In genomic region chr10:11875183-11875498, GRCh38 we compare ENCODE assay signal across 10 cellular contexts. TPM values are rescaled to one million over a fixed set of nuclear protein-coding genes. Genes with fewer than 3 reads are reported as not detected.
A peak's percentile ranks its signal among the peaks of the same experiment; 100 is the strongest.
DNase-seq lines count a peak whose midpoint lies in the region; ATAC-seq and TF ChIP-seq lines count a peak whose summit lies in the region.
"Had no signal": no experiment of that assay in that cellular context is flagged by ENCODE, and none has a peak within 500 bp of the region (broad histone marks: within the 10 kb centered on the region; RNA-seq: fewer than 3 reads in every experiment).

No MANE protein-coding gene starts in this region.

- H3K4me3 ChIP-seq in HEK293 (ENCODE audit: low read depth, low read length) = no peak overlapping the region
- H3K4me3 ChIP-seq in stomach = peak overlapping the region in 1 of 4 donors; percentile 9

- H3K36me3 Mint-ChIP-seq in activated naive CD8-positive, alpha-beta T cell treated with anti-CD3 and anti-CD28 coated beads, Interleukin-2, amount 50 U/mL, for 24 hours (ENCODE audit: low read depth) = no peaks in the 10 kb centered on the region
- H3K36me3 Mint-ChIP-seq: activated naive CD4-positive, alpha-beta T cell treated with anti-CD3 and anti-CD28 coated beads, Interleukin-2, amount 50 U/mL, for 72 hours had no signal

- no peak for TF ChIP-seq POLR2A in stomach (IDR thresholded peaks at IDR 0.05)

- H3K9me3 ChIP-seq in HEK293 (ENCODE audit: control insufficient read depth, insufficient read depth, low read depth, low read length) (no peaks in the 10 kb centered on the region), stomach (no peaks in the 10 kb centered on the region)

- no peak overlapping the region for H3K27ac ChIP-seq in HEK293 (ENCODE audit: extremely low read depth, low read depth, low read length)
- peak overlapping the region; percentile 53 to 86 (median 75) for H3K27ac ChIP-seq in stomach

- peaks cover 0 to 3% (median 0%) of the 10 kb centered on the region in 3 donors for H3K27me3 ChIP-seq in stomach

- TF ChIP-seq CTCF in HEK293 (tag by site-specific recombination; IDR thresholded peaks at IDR 0.05) = no peak
- TF ChIP-seq CTCF in stomach (IDR thresholded peaks at IDR 0.05) = no peak

- intact Hi-C loops in stomach (cut with DNase I; ENCODE audit: low total_unique reads) = no loop called here

- DNase-seq in activated naive CD8-positive, alpha-beta T cell treated with anti-CD3 and anti-CD28 coated beads, Interleukin-2, amount 50 U/mL, for 24 hours = no peak
- DNase-seq in kidney tubule cell (ENCODE audit: low spot score) (peak; percentile 51), stomach (no peak), NCI-H1048 (lab: John Stamatoyannopoulos, UW) (no peak)
- DNase-seq: activated CD4-positive, CD25-positive, alpha-beta regulatory T cell treated with anti-CD3 and anti-CD28 coated beads, Interleukin-2, amount 50 U/mL, for 72 hours had no signal

- no peaks in the 10 kb centered on the region; a peak in 1 of 3 replicates for H3K36me3 ChIP-seq in HEK293 (ENCODE audit: control insufficient read depth in 2 of 2, insufficient read depth in 1 of 2, low read length in 2 of 2)
- peaks cover 0 to 4% (median 2%) of the 10 kb centered on the region in 4 donors for H3K36me3 ChIP-seq in stomach

- H3K4me1 ChIP-seq in HEK293 (ENCODE audit: control insufficient read depth, insufficient read depth, low read length) (no peaks in the 10 kb centered on the region; the same call in 1 of the 2 replicates), stomach (peaks cover 24 to 40% (median 35%) of the 10 kb centered on the region in 4 donors)

- H3K27me3 Mint-ChIP-seq in activated naive CD8-positive, alpha-beta T cell treated with anti-CD3 and anti-CD28 coated beads, Interleukin-2, amount 50 U/mL, for 24 hours = peaks cover 6% of the 10 kb centered on the region

- POLR2A ChIA-PET in HEK293 (lab: Yijun Ruan, JAX) = interaction anchor here (1.1 kb wide), 1 partner anchor 23 kb away, joined by 3 read pairs; no protein-coding TSS in a partner anchor

- no peak overlapping the region for H3K4me3 Mint-ChIP-seq in activated naive CD8-positive, alpha-beta T cell treated with anti-CD3 and anti-CD28 coated beads, Interleukin-2, amount 50 U/mL, for 24 hours

- WGBS in stomach, 5 donors = 29 to 62% (median 49%) methylated on average over 8 to 9 of the region's 9 CpGs

- H3K27ac Mint-ChIP-seq in activated naive CD8-positive, alpha-beta T cell treated with anti-CD3 and anti-CD28 coated beads, Interleukin-2, amount 50 U/mL, for 24 hours = peak overlapping the region; percentile 31

- peaks cover 24% of the 10 kb centered on the region for H3K4me1 Mint-ChIP-seq in activated naive CD8-positive, alpha-beta T cell treated with anti-CD3 and anti-CD28 coated beads, Interleukin-2, amount 50 U/mL, for 24 hours

- TF ChIP-seq EP300 in stomach (IDR thresholded peaks at IDR 0.05) = no peak

- ATAC-seq in activated naive CD8-positive, alpha-beta T cell treated with anti-CD3 and anti-CD28 coated beads, Interleukin-2, amount 50 U/mL, for 24 hours = peak; percentile 9
- ATAC-seq in HG02759 (IDR thresholded peaks at IDR 0.05; ENCODE audit: unreplicated experiment) (no peak), HG02870 (IDR thresholded peaks at IDR 0.05; ENCODE audit: unreplicated experiment) (no peak), HG03045 (IDR thresholded peaks at IDR 0.05; ENCODE audit: unreplicated experiment) (no peak)

- CTCF ChIA-PET in HEK293 (lab: Yijun Ruan, JAX) = no interaction called here

- no peaks in the 10 kb centered on the region for H3K9me3 Mint-ChIP-seq in activated naive CD8-positive, alpha-beta T cell treated with anti-CD3 and anti-CD28 coated beads, Interleukin-2, amount 50 U/mL, for 24 hours
- H3K9me3 Mint-ChIP-seq: activated naive CD4-positive, alpha-beta T cell treated with anti-CD3 and anti-CD28 coated beads, Interleukin-2, amount 50 U/mL, for 72 hours had no signal

TF ChIP-seq in HEK293, 187 proteins besides CTCF, POLR2A, EP300 and RAD21:
- TF ChIP-seq GLIS2 (tag by site-specific recombination; IDR thresholded peaks at IDR 0.05) = 0 out of 2 replicates have a peak, but pooled peaks have one; percentile 0
- TF ChIP-seq ZNF830 (tag by site-specific recombination; IDR thresholded peaks at IDR 0.05; ENCODE audit: low read depth) = no peak
- TF ChIP-seq ZNF704 (tag by site-specific recombination; IDR thresholded peaks at IDR 0.05) = no peak
- no peak for TF ChIP-seq GFI1B (tag by site-specific recombination; IDR thresholded peaks at IDR 0.05)
- no peak for TF ChIP-seq ZSCAN23 (tag by site-specific recombination; IDR thresholded peaks at IDR 0.05)
- TF ChIP-seq ZNF785 (tag by site-specific recombination; IDR thresholded peaks at IDR 0.05) = no peak
- TF ChIP-seq ZNF19 (tag by site-specific recombination; IDR thresholded peaks at IDR 0.05; ENCODE audit: low read depth) = no peak
- TF ChIP-seq ZBTB1 (tag by site-specific recombination; IDR thresholded peaks at IDR 0.05) = no peak
TF ChIP-seq in HEK293: peak in this region for 1.

RNA-seq across cellular contexts. Expression of gene PROSER2, which starts 52.0 kb away (rescaled TPM):
- 10 to 100 TPM in 2 of 5 donors, 1 to 10 TPM in 2, not detected in 1; 1.3 to 16.2 (median 9.5) TPM for total RNA-seq in stomach
- polyA plus RNA-seq in stomach = 10 to 100 TPM in 1 of 3 donors, 1 to 10 TPM in 2; 5.2 to 13.4 (median 5.7) TPM
